Comparison of ENCODE assay signal across 8 cellular contexts in the genomic region with DNA sequence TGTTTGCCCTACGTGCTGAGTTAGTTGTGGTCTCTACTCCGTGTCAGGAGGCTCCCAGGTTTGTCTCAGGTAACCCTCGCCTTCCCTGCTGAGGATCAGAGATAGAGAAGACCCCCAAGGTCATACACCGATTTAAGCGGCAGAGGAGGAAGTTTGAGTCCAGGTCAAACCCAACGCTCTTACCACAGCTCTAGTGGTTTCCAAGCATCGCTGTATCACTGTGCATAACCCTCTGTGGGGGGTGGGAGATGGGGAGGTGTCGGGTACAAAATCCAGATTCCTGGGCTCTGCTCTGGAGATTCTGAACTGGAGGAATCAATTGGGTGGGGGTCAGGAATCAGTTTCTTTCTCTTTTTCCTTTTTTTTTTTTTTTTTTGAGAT. TPM values are rescaled to one million over a fixed set of nuclear protein-coding genes. Genes with fewer than 3 reads are reported as not detected.
DNase-seq lines count a peak whose midpoint lies in the region; ATAC-seq, FAIRE-seq and TF ChIP-seq lines count a peak whose summit lies in the region.

No MANE protein-coding gene starts in this region.

- H3K27ac ChIP-seq in pancreas = peak overlapping the region; percentile 86 to 95 (median 90)

- ATAC-seq in effector memory CD8-positive, alpha-beta T cell (replicated peaks) = no peak
- ATAC-seq in pancreas (no peak), HG03025 (IDR thresholded peaks at IDR 0.05; ENCODE audit: low FRiP score, unreplicated experiment) (no peak), GM19395 (IDR thresholded peaks at IDR 0.05; ENCODE audit: unreplicated experiment) (no peak), GM18907 (IDR thresholded peaks at IDR 0.05; ENCODE audit: unreplicated experiment) (no peak)

- H3K4me3 ChIP-seq in GM06990 (replicated peaks; ENCODE audit: low read depth, low read length) = peak overlapping the region; percentile 79
- peak overlapping the region; percentile 83 for H3K4me3 ChIP-seq in NT2/D1 (ENCODE audit: insufficient read length, low read depth)
- H3K4me3 ChIP-seq in pancreas = peak overlapping the region; percentile 50 to 81 (median 68)

- no peaks in the 10 kb centered on the region; the same call in none of the 2 replicates for H3K36me3 ChIP-seq in GM06990 (ENCODE audit: control insufficient read depth, insufficient read depth, low read length)
- peaks cover 7% of the 10 kb centered on the region for H3K36me3 ChIP-seq in NT2/D1 (ENCODE audit: insufficient read depth, insufficient read length, low read length)
- no peaks in the 10 kb centered on the region for H3K36me3 ChIP-seq in pancreas

- no peaks in the 10 kb centered on the region for H3K27me3 ChIP-seq in GM06990 (replicated peaks; ENCODE audit: control insufficient read depth, insufficient read depth, low read length)
- H3K27me3 ChIP-seq in NT2/D1 (ENCODE audit: insufficient read depth, insufficient read length) = peaks cover 13% of the 10 kb centered on the region
- no peaks in the 10 kb centered on the region for H3K27me3 ChIP-seq in pancreas

- H3K4me1 Mint-ChIP-seq in effector memory CD8-positive, alpha-beta T cell (ENCODE audit: low read depth in 2 of 2) = peaks cover 39 to 41% of the 10 kb centered on the region in 2 donors

- 2 to 5% methylated on average over 8 of the region's 8 CpGs for WGBS in pancreas, 2 donors

- no peak for TF ChIP-seq CTCF in GM06990 (IDR thresholded peaks at IDR 0.05; ENCODE audit: insufficient read depth, low read length, poor library complexity, severe bottlenecking)
- TF ChIP-seq CTCF in pancreas (IDR thresholded peaks at IDR 0.05) = no peak

- DNase-seq in GM06990 (ENCODE audit: extremely low read depth, insufficient read length) (no peak), NT2/D1 (ENCODE audit: low read depth, low spot score) (no peak), pancreas (no peak), NCI-H446 treated with DMSO at 0.1 percent for 48 hours (lab: John Stamatoyannopoulos, UW) (no peak)
- DNase-seq in effector memory CD8-positive, alpha-beta T cell = no peak

- H3K27ac Mint-ChIP-seq in effector memory CD8-positive, alpha-beta T cell = peak overlapping the region; percentile 97 to 98

- intact Hi-C loops in pancreas (cut with DNase I) = no loop called here

- H3K9me3 Mint-ChIP-seq in effector memory CD8-positive, alpha-beta T cell = no peaks in the 10 kb centered on the region

- peaks cover 16% of the 10 kb centered on the region for H3K36me3 Mint-ChIP-seq in effector memory CD8-positive, alpha-beta T cell (ENCODE audit: insufficient read depth)

- peak overlapping the region; percentile 89 for H3K9ac ChIP-seq in NT2/D1 (ENCODE audit: insufficient read length, low read depth)

- H3K4me3 Mint-ChIP-seq in effector memory CD8-positive, alpha-beta T cell = peak overlapping the region; percentile 91 to 93

- H3K4me1 ChIP-seq in NT2/D1 (ENCODE audit: insufficient read depth, insufficient read length) (peaks cover 35% of the 10 kb centered on the region), pancreas (peaks cover 14 to 45% (median 14%) of the 10 kb centered on the region in 3 donors)

- no peaks in the 10 kb centered on the region for H3K27me3 Mint-ChIP-seq in effector memory CD8-positive, alpha-beta T cell

- FAIRE-seq in pancreas (lab: Jason Lieb, UNC) = no peak

- no peaks in the 10 kb centered on the region for H3K9me3 ChIP-seq in NT2/D1 (ENCODE audit: insufficient read depth, low read length)
- no peaks in the 10 kb centered on the region for H3K9me3 ChIP-seq in pancreas

RNA-seq across cellular contexts. Expression of a gene that starts 0.6 kb away (rescaled TPM):
- total RNA-seq in pancreas = 10 to 100 TPM; 28.1 to 39.1 (median 33.0) TPM
- polyA plus RNA-seq in pancreas = 100 to 1,000 TPM in 1 of 2 donors, 10 to 100 TPM in 1; 92.9 to 125 TPM

RNA-seq across cellular contexts. Expression of a gene that starts 3.4 kb away (rescaled TPM):
- total RNA-seq in pancreas = 10 to 100 TPM; 54.1 to 87.1 (median 62.2) TPM
- 100 to 1,000 TPM in 1 of 2 donors, 10 to 100 TPM in 1; 61.2 to 115 TPM for polyA plus RNA-seq in pancreas

RNA-seq across cellular contexts. Expression of a gene that starts 4.9 kb away (rescaled TPM):
- total RNA-seq in pancreas = 10 to 100 TPM; 32.6 to 46.0 (median 38.4) TPM
- 100 to 1,000 TPM in 1 of 2 donors, 10 to 100 TPM in 1; 69.7 to 115 TPM for polyA plus RNA-seq in pancreas

RNA-seq across cellular contexts. Expression of a gene that starts 5.0 kb away (rescaled TPM):
- total RNA-seq in pancreas = 10 to 100 TPM; 18.6 to 33.1 (median 25.8) TPM
- 10 to 100 TPM; 74.6 to 78.7 TPM for polyA plus RNA-seq in pancreas

RNA-seq across cellular contexts. Expression of a gene that starts 9.9 kb away (rescaled TPM):
- 10 to 100 TPM; 37.8 to 64.1 (median 45.6) TPM for total RNA-seq in pancreas
- 100 to 1,000 TPM; 307 to 344 TPM for polyA plus RNA-seq in pancreas
